9 cellular contexts compared by ENCODE assay signal in genomic region chr1:17440827-17441168, GRCh38. TPM values are rescaled to one million over a fixed set of nuclear protein-coding genes. Genes with fewer than 3 reads are reported as not detected.
DNase-seq lines count a peak whose midpoint lies in the region; ATAC-seq and TF ChIP-seq lines count a peak whose summit lies in the region.
"Had no signal": no experiment of that assay in that cellular context is flagged by ENCODE, and none has a peak within 500 bp of the region (broad histone marks: within the 10 kb centered on the region; RNA-seq: fewer than 3 reads in every experiment).

No MANE protein-coding gene starts in this region.

- CTCF ChIA-PET in PC-3 (lab: Charles Lee): no interaction called here

- TSS peak; percentile 59 for BruUV-seq in PC-3 (replicated peaks; lab: Mats Ljungman, UMichigan)

- H3K27ac ChIP-seq in PC-3 (ENCODE audit: low read length) (peak overlapping the region; percentile 56), heart right ventricle (no peak overlapping the region)

- H3K36me3 ChIP-seq in ES-I3 (ENCODE audit: insufficient read depth, low read length) (peaks cover 10% of the 10 kb centered on the region; the same call in 1 of the 2 replicates), PC-3 (ENCODE audit: low read depth, low read length) (peaks cover 12% of the 10 kb centered on the region; the same call in 1 of the 2 replicates), heart right ventricle (peaks cover 0 to 5% (median 0%) of the 10 kb centered on the region in 9 donors)

- H3K36me3 Mint-ChIP-seq in central memory CD8-positive, alpha-beta T cell (ENCODE audit: insufficient read depth): peaks cover 12% of the 10 kb centered on the region
- H3K36me3 Mint-ChIP-seq in nephron progenitor cell (ENCODE audit: low read depth): no peaks in the 10 kb centered on the region

- peaks cover 19% of the 10 kb centered on the region for H3K4me1 Mint-ChIP-seq in central memory CD8-positive, alpha-beta T cell
- H3K4me1 Mint-ChIP-seq in nephron progenitor cell: peaks cover 39% of the 10 kb centered on the region

- H3K9me3 Mint-ChIP-seq in central memory CD8-positive, alpha-beta T cell: no peaks in the 10 kb centered on the region
- no peaks in the 10 kb centered on the region for H3K9me3 Mint-ChIP-seq in nephron progenitor cell

- TF ChIP-seq CTCF in PC-3 (conservative IDR thresholded peaks at IDR 0.05; ENCODE audit: low read depth, low read length) (no peak), nephron progenitor cell (IDR thresholded peaks at IDR 0.05) (no peak), heart right ventricle (IDR thresholded peaks at IDR 0.05) (no peak)

- H3K9ac ChIP-seq in ES-I3 (ENCODE audit: low read depth, low read length) (peak overlapping the region; percentile 99), PC-3 (ENCODE audit: low read length) (no peak overlapping the region)

- H3K4me3 Mint-ChIP-seq in central memory CD8-positive, alpha-beta T cell: peak overlapping the region; percentile 94
- peak overlapping the region; percentile 96 for H3K4me3 Mint-ChIP-seq in nephron progenitor cell

- H3F3A ChIP-seq in PC-3 (ENCODE audit: low read length, unreplicated experiment): no peaks in the 10 kb centered on the region

- DNase-seq in PC-3 (peak; percentile 8), nephron progenitor cell (no peak), heart right ventricle (no peak), D341Med (ENCODE audit: low spot score) (no peak), anterior cingulate cortex (lab: John Stamatoyannopoulos, UW) (no peak)
- no peak for DNase-seq in central memory CD8-positive, alpha-beta T cell (ENCODE audit: low spot score in 2 of 2)
- no peak for DNase-seq in activated effector memory CD4-positive, alpha-beta T cell treated with Interleukin-2 at 50 U/mL for 16 hours
- DNase-seq: activated effector memory CD4-positive, alpha-beta T cell treated with anti-CD3 and anti-CD28 coated beads, Interleukin-2, amount 50 U/mL, for 16 hours had no signal

- peaks cover 9% of the 10 kb centered on the region for H3K27me3 Mint-ChIP-seq in central memory CD8-positive, alpha-beta T cell
- H3K27me3 Mint-ChIP-seq in nephron progenitor cell (ENCODE audit: low read depth, poor library complexity): peaks cover 46% of the 10 kb centered on the region

- WGBS in heart right ventricle, 2 donors: 80 to 81% methylated on average over 6 of the region's 6 CpGs

- no peak overlapping the region for H2AFZ ChIP-seq in PC-3 (ENCODE audit: low read length)

- no peaks in the 10 kb centered on the region for H3K9me3 ChIP-seq in ES-I3 (ENCODE audit: control insufficient read depth, insufficient read depth, low read length)
- no peaks in the 10 kb centered on the region for H3K9me3 ChIP-seq in PC-3 (ENCODE audit: low read length)
- no peaks in the 10 kb centered on the region for H3K9me3 ChIP-seq in heart right ventricle

- peaks cover 20% of the 10 kb centered on the region for H3K4me1 ChIP-seq in ES-I3 (ENCODE audit: insufficient read depth, low read length)
- H3K4me1 ChIP-seq in PC-3 (ENCODE audit: insufficient read depth, low read length): peaks cover 43% of the 10 kb centered on the region
- peaks cover 0 to 25% (median 21%) of the 10 kb centered on the region in 9 donors for H3K4me1 ChIP-seq in heart right ventricle

- no peak overlapping the region for H3K27ac Mint-ChIP-seq in central memory CD8-positive, alpha-beta T cell (ENCODE audit: low read depth)
- no peak overlapping the region for H3K27ac Mint-ChIP-seq in nephron progenitor cell

- no peak for ATAC-seq in PC-3
- no peak for ATAC-seq in central memory CD8-positive, alpha-beta T cell (replicated peaks; ENCODE audit: extremely low read depth, poor library complexity, severe bottlenecking)
- ATAC-seq in heart right ventricle: no peak

- H3K27me3 ChIP-seq in PC-3 (ENCODE audit: low read length) (no peaks in the 10 kb centered on the region), heart right ventricle (no peaks in the 10 kb centered on the region)

- peak overlapping the region; percentile 86 for H3K4me2 ChIP-seq in PC-3 (ENCODE audit: low read length)

- H3K4me3 ChIP-seq in PC-3 (ENCODE audit: low read length): peak overlapping the region; percentile 72
- no peak overlapping the region for H3K4me3 ChIP-seq in heart right ventricle

- H4K20me1 ChIP-seq in PC-3 (ENCODE audit: low read length): peaks cover 16% of the 10 kb centered on the region

- POLR2A ChIA-PET in PC-3 (lab: Charles Lee; ENCODE audit: unreplicated experiment): interaction anchor here (0.5 kb wide), 1 partner anchor 42 kb away, joined by 5 read pairs; no protein-coding TSS in a partner anchor

- H3K79me2 ChIP-seq in PC-3 (ENCODE audit: low read length): peaks cover 36% of the 10 kb centered on the region

- no peaks in the 10 kb centered on the region for H3K9me2 ChIP-seq in PC-3 (replicated peaks; ENCODE audit: low read length)

- intact Hi-C loops in PC-3 (cut with micrococcal nuclease): loop anchor here (5.0 kb wide), 2 partner anchors 37 to 127 kb away; no protein-coding TSS in a partner anchor
- intact Hi-C loops in heart right ventricle (cut with DNase I): loop anchor here in 1 of 10 donors (5.0 kb wide), 1 partner anchor 37 kb away; no protein-coding TSS in a partner anchor

RNA-seq across cellular contexts. Expression of gene RCC2, which starts 1.3 kb away (rescaled TPM):
- total RNA-seq in PC-3 (2014; rRNA removed) (82.7 and 95.2 TPM in 2 replicates), heart right ventricle (10 to 100 TPM in 7 of 10 donors, 1 to 10 TPM in 3; 9.0 to 25.3 (median 11.4) TPM)
- polyA plus RNA-seq in heart right ventricle: 10 to 100 TPM in 1 of 2 donors, 1 to 10 TPM in 1; 9.4 to 12.5 TPM
